In genomic region chr20:57829805-57830514, GRCh38 we compare ENCODE assay signal across 26 cellular contexts.
"Had no signal": no experiment of that assay in that cellular context is flagged by ENCODE, and none has a peak within 500 bp of the region (broad histone marks: within the 10 kb centered on the region; RNA-seq: fewer than 3 reads in every experiment).

No MANE protein-coding gene starts in this region.

- H3K27ac ChIP-seq: brain microvascular endothelial cell, cardiac muscle cell, KMS-11, SJSA1 had no signal

- H3K36me3 ChIP-seq: brain microvascular endothelial cell, cardiac muscle cell, SJSA1 had no signal

- H3K27me3 ChIP-seq: brain microvascular endothelial cell, SJSA1 had no signal

- H3K4me1 ChIP-seq: SJSA1 had no signal

- H3K9me3 ChIP-seq: SJSA1 had no signal

- H3K4me3 ChIP-seq: cardiac muscle cell, SJSA1 had no signal

- DNase-seq: activated CD4-positive, alpha-beta memory T cell treated with anti-CD3 and anti-CD28 coated beads for 36 hours; activated CD4-positive, alpha-beta T cell treated with anti-CD3 and anti-CD28 coated beads, Interleukin-2, amount 10 ng/mL, durations not matched to agents 7 days and 5 days; activated CD4-positive, CD25-positive, alpha-beta regulatory T cell; activated CD8-positive, alpha-beta memory T cell treated with anti-CD3 and anti-CD28 coated beads for 24 hours; activated gamma-delta T cell treated with Interleukin-2 at 50 U/mL for 16 hours; activated naive CD4-positive, alpha-beta T cell treated with anti-CD3 and anti-CD28 coated beads, Interleukin-2, amount 10 ng/mL, durations not matched to agents 7 days and 5 days; activated naive CD8-positive, alpha-beta T cell treated with anti-CD3 and anti-CD28 coated beads for 36 hours; activated T-cell treated with anti-CD3 and anti-CD28 coated beads, Interleukin-2, amount 50 U/mL, for 4 hours; brain microvascular endothelial cell; MM.1S; NCI-H1105; NCI-H1436; NCI-H1694 treated with DMSO at 0.1 percent for 48 hours; NCI-H2081 treated with DMSO at 0.1 percent for 48 hours; NCI-H446; NCI-H524; NCI-H748 treated with DMSO at 0.1 percent for 48 hours; OCI-M1; RPMI8226; SHP77; T-cell; T-helper 2 cell; T1000 had no signal
